ENCODE assay signal across 8 cellular contexts in the genomic region with DNA sequence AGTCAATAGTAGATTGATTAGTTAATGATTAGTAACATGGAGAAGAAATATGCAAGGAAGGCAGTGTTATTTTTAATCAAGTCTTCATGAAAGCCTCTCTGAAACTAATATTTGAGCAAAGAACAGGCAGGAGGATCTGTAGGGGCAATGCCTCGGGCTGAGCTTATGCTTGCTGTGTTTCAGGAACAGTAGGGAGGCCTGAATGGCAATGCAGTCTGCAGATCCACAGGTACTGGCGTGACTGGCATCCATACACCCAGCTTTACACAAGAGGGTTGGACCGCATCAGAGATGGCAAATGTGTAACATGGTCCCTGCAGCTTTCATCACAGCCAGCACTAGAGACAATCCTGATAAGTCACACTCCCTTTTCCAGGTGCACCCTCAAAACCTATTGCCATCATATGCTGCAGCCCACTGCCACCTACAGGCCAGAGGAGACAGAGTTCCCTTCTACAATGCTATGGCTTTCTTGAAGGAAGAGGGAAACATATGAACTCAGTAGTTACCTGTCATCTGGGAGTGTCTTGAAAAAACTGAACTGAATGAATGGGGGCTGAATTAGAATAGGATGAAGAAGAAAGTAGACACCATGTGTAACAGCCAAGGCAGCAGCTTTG.
DNase-seq lines count a peak whose midpoint lies in the region; ATAC-seq and TF ChIP-seq lines count a peak whose summit lies in the region.

No MANE protein-coding gene starts in this region.

- intact Hi-C loops in prostate gland (cut with DNase I): loop anchor here (10.0 kb wide), 2 partner anchors 662 to 1072 kb away; no protein-coding TSS in a partner anchor

- H3K27ac ChIP-seq in C4-2B: no peak overlapping the region
- H3K27ac ChIP-seq in prostate gland: no peak overlapping the region

- H3K36me3 ChIP-seq in prostate gland: no peaks in the 10 kb centered on the region

- TF ChIP-seq CTCF in C4-2B (conservative IDR thresholded peaks at IDR 0.05): peak; percentile 85
- TF ChIP-seq CTCF in prostate gland (IDR thresholded peaks at IDR 0.05): peak; percentile 14 to 76 (median 62)

- H3K9me3 ChIP-seq in prostate gland: no peaks in the 10 kb centered on the region

- H3K4me1 ChIP-seq in prostate gland (replicated peaks): no peaks in the 10 kb centered on the region

- no peak for TF ChIP-seq POLR2A in prostate gland (IDR thresholded peaks at IDR 0.05)

- DNase-seq in HT-29 (ENCODE audit: low spot score): peak; percentile 55
- DNase-seq in RKO (ENCODE audit: low spot score): peak; percentile 70
- DNase-seq in fibroblast of the conjunctiva (ENCODE audit: low read depth): peak; percentile 9
- DNase-seq in prostate gland (ENCODE audit: low spot score): peak; percentile 61
- no peak for DNase-seq in stimulated activated CD4-positive, alpha-beta T cell treated with anti-CD3 and anti-CD28 coated beads, Interleukin-1b, Interleukin-23, amount 100 ng/mL, for 48 hours
- no peak for DNase-seq in amniotic stem cell (lab: John Stamatoyannopoulos, UW)

- WGBS in prostate gland: 62% methylated on average over 3 of the region's 3 CpGs

- no peak overlapping the region for H3K4me3 ChIP-seq in prostate gland

- H3K27me3 ChIP-seq in prostate gland (replicated peaks; ENCODE audit: insufficient read depth): no peaks in the 10 kb centered on the region

- ATAC-seq in GM19023 (IDR thresholded peaks at IDR 0.05; ENCODE audit: unreplicated experiment): peak; percentile 58

Comparison
In these comparisons a context has a peak if more than half of its experiments do, and no peak if none do; other contexts are left out.
1. DNase-seq: peak in HT-29 (single experiment), RKO (single experiment), fibroblast of the conjunctiva (single experiment) and prostate gland (single experiment); none in stimulated activated CD4-positive, alpha-beta T cell treated with anti-CD3 and anti-CD28 coated beads, Interleukin-1b, Interleukin-23, amount 100 ng/mL, for 48 hours (single experiment) and amniotic stem cell (single experiment).